30 cellular contexts compared by ENCODE assay signal in genomic region chr6:100161782-100162181, GRCh38.
A peak's percentile ranks its signal among the peaks of the same experiment; 100 is the strongest.
DNase-seq lines count a peak whose midpoint lies in the region; ATAC-seq, FAIRE-seq and TF ChIP-seq lines count a peak whose summit lies in the region.
"Had no signal": no experiment of that assay in that cellular context is flagged by ENCODE, and none has a peak within 500 bp of the region (broad histone marks: within the 10 kb centered on the region; RNA-seq: fewer than 3 reads in every experiment).

No MANE protein-coding gene starts in this region.

- no peaks in the 10 kb centered on the region for H3K9me2 ChIP-seq in GM23338 (ENCODE audit: insufficient read depth)

- no peaks in the 10 kb centered on the region for H3K79me2 ChIP-seq in GM23338 (replicated peaks; ENCODE audit: insufficient read depth)
- no peaks in the 10 kb centered on the region for H3K79me2 ChIP-seq in H1 (ENCODE audit: control insufficient read depth in 1 of 2, insufficient read depth in 2 of 2, low read length in 2 of 2)

- no peak overlapping the region for H3K27ac Mint-ChIP-seq in GM23338
- no peak overlapping the region for H3K27ac Mint-ChIP-seq in activated T-helper 17 cell treated with anti-CD3 and anti-CD28 coated beads, Interleukin-2, amount 50 U/mL, for 72 hours
- H3K27ac Mint-ChIP-seq in nephron progenitor cell = no peak overlapping the region
- H3K27ac Mint-ChIP-seq: CD14-positive monocyte; CD4-positive, alpha-beta memory T cell; CD4-positive, CD25-positive, alpha-beta regulatory T cell; CD8-positive, alpha-beta memory T cell had no signal

- no peak overlapping the region for H4K8ac ChIP-seq in H1 (ENCODE audit: extremely low read depth, insufficient read depth, low read length)

- H2BK15ac ChIP-seq in H1 (ENCODE audit: low read length) = no peak overlapping the region

- H2AK5ac ChIP-seq in H1 (ENCODE audit: low read depth, low read length) = peak overlapping the region; percentile 18; the same call in 1 of the 2 replicates

- no peak overlapping the region for H3K18ac ChIP-seq in H1 (ENCODE audit: extremely low read depth, low read length)

- H3K27ac ChIP-seq in GM23338 (ENCODE audit: low read depth) (no peak overlapping the region), H1 (ENCODE audit: low read depth, low read length) (no peak overlapping the region)
- H3K27ac ChIP-seq: BLaER1 had no signal

- TF ChIP-seq RAD21 in H1 (IDR thresholded peaks at IDR 0.05 in 1 of 2, conservative IDR thresholded peaks at IDR 0.05 in 1 of 2; ENCODE audit: low read depth in 2 of 2, low read length in 2 of 2) = no peak

- no peaks in the 10 kb centered on the region for H3K23me2 ChIP-seq in H1 (ENCODE audit: low read depth, low read length)

- H3K9me3 ChIP-seq in H1 (ENCODE audit: insufficient read depth in 2 of 2, low read depth in 1 of 2, low read length in 1 of 2) = no peaks in the 10 kb centered on the region
- H3K9me3 ChIP-seq: BE2C, BLaER1 had no signal

- no peak overlapping the region for H2BK20ac ChIP-seq in H1 (ENCODE audit: low read length)

- no peak overlapping the region for H3K9ac ChIP-seq in H1 (replicated peaks in 1 of 4; ENCODE audit: extremely low read depth in 1 of 4, low read depth in 3 of 4, low read length in 3 of 4)
- H3K9ac ChIP-seq: BLaER1 had no signal

- H2BK120ac ChIP-seq in H1 (replicated peaks; ENCODE audit: low read depth, low read length) = no peak overlapping the region

- no peak for ATAC-seq in GM23338
- ATAC-seq in activated T-helper 17 cell treated with anti-CD3 and anti-CD28 coated beads, Interleukin-2, amount 50 U/mL, for 72 hours (replicated peaks) = peak; percentile 14
- no peak for ATAC-seq in GM21381 (IDR thresholded peaks at IDR 0.05; ENCODE audit: unreplicated experiment)
- ATAC-seq in esophagus mucosa = no peak

- no peaks in the 10 kb centered on the region for H4K20me1 ChIP-seq in GM23338 (replicated peaks; ENCODE audit: insufficient read depth)
- H4K20me1 ChIP-seq in H1 (replicated peaks in 1 of 2; ENCODE audit: control insufficient read depth in 1 of 2, insufficient read depth in 2 of 2, low read length in 2 of 2) = no peaks in the 10 kb centered on the region
- H4K20me1 ChIP-seq: BLaER1 had no signal

- DNase-seq in ELR (ENCODE audit: low read depth) (peak; percentile 6), GM23338 (ENCODE audit: low spot score) (no peak), H1 (ENCODE audit: low read depth in 1 of 2, low spot score in 2 of 2) (no peak), NCI-H1417 (lab: John Stamatoyannopoulos, UW) (no peak), nephron progenitor cell (no peak)
- DNase-seq: 8988T; ACHN; BE2C; C1 segment of cervical spinal cord; CD4-positive, alpha-beta memory T cell; CD4-positive, CD25-positive, alpha-beta regulatory T cell; CD8-positive, alpha-beta memory T cell; COR-L47; DMS 273 treated with DMSO at 0.1 percent for 48 hours; DMS153; DMS53; DMS79; DND-41; EL; GF-D8 had no signal

- H3K4me1 Mint-ChIP-seq in GM23338 (peaks cover 38% of the 10 kb centered on the region), nephron progenitor cell (peaks cover 44% of the 10 kb centered on the region)
- no peaks in the 10 kb centered on the region for H3K4me1 Mint-ChIP-seq in activated T-helper 17 cell treated with anti-CD3 and anti-CD28 coated beads, Interleukin-2, amount 50 U/mL, for 72 hours
- H3K4me1 Mint-ChIP-seq: CD14-positive monocyte; CD4-positive, alpha-beta memory T cell; CD4-positive, CD25-positive, alpha-beta regulatory T cell; CD8-positive, alpha-beta memory T cell had no signal

- no peak overlapping the region for H3K23ac ChIP-seq in H1 (ENCODE audit: insufficient read length)

- CTCF ChIA-PET in H1 (lab: Charles Lee; ENCODE audit: partially characterized antibody) = interaction anchor here (0.9 to 1.5 kb wide), 4 partner anchors 8 to 299 kb away, joined by 3 to 4 read pairs (median 4); no protein-coding TSS in a partner anchor

- POLR2A ChIA-PET in H1 (lab: Charles Lee; ENCODE audit: partially characterized antibody) = interaction anchor here (1.1 kb wide), 1 partner anchor 10 kb away, joined by 5 read pairs; no protein-coding TSS in a partner anchor

- no peak for TF ChIP-seq POLR2A in H1 (IDR thresholded peaks at IDR 0.05; ENCODE audit: control extremely low read depth in 1 of 2, low read depth in 2 of 2, low read length in 2 of 2)

- H3K36me3 Mint-ChIP-seq in GM23338 (ENCODE audit: low read depth) (no peaks in the 10 kb centered on the region), nephron progenitor cell (ENCODE audit: low read depth) (no peaks in the 10 kb centered on the region)
- no peaks in the 10 kb centered on the region for H3K36me3 Mint-ChIP-seq in activated T-helper 17 cell treated with anti-CD3 and anti-CD28 coated beads, Interleukin-2, amount 50 U/mL, for 72 hours (ENCODE audit: low read depth)
- H3K36me3 Mint-ChIP-seq: CD14-positive monocyte; CD4-positive, alpha-beta memory T cell; CD4-positive, CD25-positive, alpha-beta regulatory T cell; CD8-positive, alpha-beta memory T cell had no signal

- no peak overlapping the region for H4K91ac ChIP-seq in H1 (replicated peaks; ENCODE audit: insufficient read length, low read length)

- peaks cover 51% of the 10 kb centered on the region for H3K4me1 ChIP-seq in GM23338 (ENCODE audit: insufficient read depth)
- H3K4me1 ChIP-seq in H1 (replicated peaks in 1 of 4; ENCODE audit: control insufficient read depth in 3 of 4, insufficient read depth in 4 of 4, low read length in 3 of 4) = peaks cover 4 to 20% (median 15%) of the 10 kb centered on the region in 4 experiments
- H3K4me1 ChIP-seq: BE2C had no signal

- H3F3A ChIP-seq in GM23338 (replicated peaks; ENCODE audit: low read depth) = peaks cover 8% of the 10 kb centered on the region; the same call in 1 of the 2 replicates

- no peak overlapping the region for H3K4me3 ChIP-seq in GM23338
- H3K4me3 ChIP-seq in H1 (ENCODE audit: extremely low read depth in 1 of 4, insufficient read depth in 2 of 4, low read depth in 3 of 4, low read length in 4 of 4) = no peak overlapping the region
- H3K4me3 ChIP-seq: BLaER1 had no signal

- no peak overlapping the region for H4K5ac ChIP-seq in H1 (ENCODE audit: insufficient read length, low read depth, low read length)

- H3K9me3 Mint-ChIP-seq in GM23338 = no peaks in the 10 kb centered on the region
- H3K9me3 Mint-ChIP-seq in activated T-helper 17 cell treated with anti-CD3 and anti-CD28 coated beads, Interleukin-2, amount 50 U/mL, for 72 hours = no peaks in the 10 kb centered on the region
- H3K9me3 Mint-ChIP-seq in nephron progenitor cell = peaks cover 3% of the 10 kb centered on the region
- H3K9me3 Mint-ChIP-seq: CD14-positive monocyte had no signal

- no peak overlapping the region for H2BK5ac ChIP-seq in H1 (ENCODE audit: low read depth, low read length)

- H3K79me1 ChIP-seq in H1 (ENCODE audit: low read depth, low read length) = no peaks in the 10 kb centered on the region

- no peak for FAIRE-seq in H1 (lab: Jason Lieb, UNC)
- FAIRE-seq: A204.1, G401.6, GM12892, GM18507, GM19239 had no signal

- H3K27me3 ChIP-seq in GM23338 (ENCODE audit: insufficient read depth) = no peaks in the 10 kb centered on the region
- peaks cover 0 to 2% (median under 1%) of the 10 kb centered on the region in 4 experiments; a peak in 2 of 7 replicates for H3K27me3 ChIP-seq in H1 (replicated peaks in 1 of 4; ENCODE audit: control insufficient read depth in 3 of 4, extremely low read depth in 1 of 4, insufficient read depth in 3 of 4, low read length in 3 of 4)
- H3K27me3 ChIP-seq: BE2C, BLaER1 had no signal

- H2AFZ ChIP-seq in GM23338 (no peak overlapping the region), H1 (ENCODE audit: low read length) (no peak overlapping the region)

- H3K14ac ChIP-seq in H1 (ENCODE audit: insufficient read length) = no peak overlapping the region

- H3K56ac ChIP-seq in H1 (replicated peaks; ENCODE audit: insufficient read length, low read depth, low read length) = no peak overlapping the region

- TF ChIP-seq EP300 in H1 (IDR thresholded peaks at IDR 0.05; ENCODE audit: borderline replicate concordance in 1 of 2, low read depth in 2 of 2, low read length in 2 of 2) = no peak

- H3K4ac ChIP-seq in H1 (replicated peaks; ENCODE audit: insufficient read length, low read depth, low read length) = no peak overlapping the region

- H3K4me3 Mint-ChIP-seq in GM23338 (no peak overlapping the region), nephron progenitor cell (no peak overlapping the region)
- no peak overlapping the region for H3K4me3 Mint-ChIP-seq in activated T-helper 17 cell treated with anti-CD3 and anti-CD28 coated beads, Interleukin-2, amount 50 U/mL, for 72 hours
- H3K4me3 Mint-ChIP-seq: CD14-positive monocyte; CD4-positive, alpha-beta memory T cell; CD4-positive, CD25-positive, alpha-beta regulatory T cell; CD8-positive, alpha-beta memory T cell had no signal

- H3K27me3 Mint-ChIP-seq in GM23338 (ENCODE audit: insufficient read depth, low read depth, poor library complexity) (peaks cover 6% of the 10 kb centered on the region), nephron progenitor cell (ENCODE audit: low read depth, poor library complexity) (no peaks in the 10 kb centered on the region)
- peaks cover 26% of the 10 kb centered on the region for H3K27me3 Mint-ChIP-seq in activated T-helper 17 cell treated with anti-CD3 and anti-CD28 coated beads, Interleukin-2, amount 50 U/mL, for 72 hours
- H3K27me3 Mint-ChIP-seq: CD4-positive, CD25-positive, alpha-beta regulatory T cell had no signal

- no peaks in the 10 kb centered on the region for H3K36me3 ChIP-seq in GM23338 (ENCODE audit: insufficient read depth)
- no peaks in the 10 kb centered on the region for H3K36me3 ChIP-seq in H1 (ENCODE audit: control insufficient read depth in 2 of 4, insufficient read depth in 4 of 4, low read length in 3 of 4)
- H3K36me3 ChIP-seq: BE2C, BLaER1 had no signal

- H3K4me2 ChIP-seq in GM23338 (peak overlapping the region; percentile 47), H1 (ENCODE audit: insufficient read depth in 1 of 2, low read depth in 2 of 2, low read length in 2 of 2) (no peak overlapping the region; a peak in 1 of 4 replicates)
- H3K4me2 ChIP-seq: BLaER1 had no signal

- no peak overlapping the region for H2BK12ac ChIP-seq in H1 (ENCODE audit: low read depth, low read length)

- TF ChIP-seq CTCF in GM23338 (conservative IDR thresholded peaks at IDR 0.05; ENCODE audit: low read depth in 2 of 2) (no peak), H1 (IDR thresholded peaks at IDR 0.05; ENCODE audit: control extremely low read depth in 1 of 3, insufficient read depth in 1 of 3, low read depth in 1 of 3, low read length in 3 of 3) (no peak), nephron progenitor cell (IDR thresholded peaks at IDR 0.05) (no peak)

TF ChIP-seq in GM23338, 12 proteins besides CTCF, POLR2A, EP300 and RAD21 (continues in another document):
- no peak for TF ChIP-seq ZNF331 (CRISPR knock-in tag; IDR thresholded peaks at IDR 0.05; ENCODE audit: low read depth)

TF ChIP-seq in H1, 55 proteins besides CTCF, POLR2A, EP300 and RAD21 (continues in another document):
- TF ChIP-seq RBBP5 (IDR thresholded peaks at IDR 0.05; ENCODE audit: borderline replicate concordance, low read depth, low read length) = no peak
- no peak for TF ChIP-seq GTF2F1 (IDR thresholded peaks at IDR 0.05; ENCODE audit: borderline replicate concordance, low read depth, low read length)
- no peak for TF ChIP-seq SRF (IDR thresholded peaks at IDR 0.05; ENCODE audit: low read depth, low read length)
- no peak for TF ChIP-seq CBX8 (IDR thresholded peaks at IDR 0.05; ENCODE audit: borderline replicate concordance, low read depth, low read length)
- no peak for TF ChIP-seq SIX5 (IDR thresholded peaks at IDR 0.05; ENCODE audit: low read depth, low read length)
